Comparison of ENCODE assay signal across 18 cellular contexts in the genomic region with DNA sequence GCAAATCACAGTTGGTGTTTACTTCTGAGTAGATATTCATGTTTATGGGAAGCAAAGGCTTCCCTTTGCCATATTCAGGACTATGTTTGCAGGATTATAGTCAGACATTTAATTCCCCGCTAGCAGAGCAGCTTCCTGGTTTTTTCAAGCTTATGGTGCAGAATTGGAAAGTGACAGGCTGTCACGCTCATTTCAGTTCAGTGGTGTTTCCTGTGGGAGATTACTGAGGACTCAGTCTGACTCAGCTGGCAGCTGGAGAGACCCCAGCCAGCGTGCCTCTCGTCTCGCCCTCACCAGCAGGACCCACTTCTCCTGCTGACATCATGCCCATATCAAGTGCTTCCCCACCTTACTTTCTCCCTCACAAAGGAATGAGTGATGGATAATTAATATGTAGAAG.
DNase-seq lines count a peak whose midpoint lies in the region; ATAC-seq and TF ChIP-seq lines count a peak whose summit lies in the region.
"Had no signal": no experiment of that assay in that cellular context is flagged by ENCODE, and none has a peak within 500 bp of the region (broad histone marks: within the 10 kb centered on the region; RNA-seq: fewer than 3 reads in every experiment).

No MANE protein-coding gene starts in this region.

- peaks cover 3% of the 10 kb centered on the region for H3K79me2 ChIP-seq in neural cell (replicated peaks; ENCODE audit: insufficient read depth, low read length)

- no peak overlapping the region for H2AFZ ChIP-seq in neural cell (ENCODE audit: low read depth, low read length)
- H2AFZ ChIP-seq: GM23248 had no signal

- peak overlapping the region; percentile 61 for H3K27ac ChIP-seq in neural cell (ENCODE audit: low read length)
- H3K27ac ChIP-seq: BLaER1 treated with 17β-estradiol and CSF1 and Interleukin-3, amounts not matched to agents 10 nM and 100 nM; GM23248 had no signal

- peak overlapping the region; percentile 14 for H3K9ac ChIP-seq in neural cell (ENCODE audit: low read length)
- H3K9ac ChIP-seq: BLaER1 treated with 17β-estradiol and CSF1 and Interleukin-3, amounts not matched to agents 10 nM and 100 nM; GM23248 had no signal

- H3K9me2 ChIP-seq in neural cell (ENCODE audit: insufficient read depth, low read length): no peaks in the 10 kb centered on the region

- peak overlapping the region; percentile 14 for H3K4me3 ChIP-seq in neural cell (ENCODE audit: low read length)
- H3K4me3 ChIP-seq: BLaER1 treated with 17β-estradiol and CSF1 and Interleukin-3, amounts not matched to agents 10 nM and 100 nM; GM23248 had no signal

- H3F3A ChIP-seq in neural cell (ENCODE audit: insufficient read depth, low read length, poor library complexity, severe bottlenecking): peaks cover 5% of the 10 kb centered on the region

- peak; percentile 9 for DNase-seq in NCI-H345 (lab: John Stamatoyannopoulos, UW)
- no peak for DNase-seq in NCI-H345 treated with DMSO at 0.1 percent for 48 hours (lab: John Stamatoyannopoulos, UW; ENCODE audit: unreplicated experiment)
- DNase-seq in NCI-H69 (lab: John Stamatoyannopoulos, UW): peak; percentile 71
- peak; percentile 38 for DNase-seq in astrocyte of the hippocampus (ENCODE audit: low read depth, low spot score)
- DNase-seq in activated CD8-positive, alpha-beta memory T cell treated with anti-CD3 and anti-CD28 coated beads for 24 hours: no peak
- DNase-seq: BE2C; CD4-positive, alpha-beta T cell; CD8-positive, alpha-beta memory T cell; DMS 273 treated with DMSO at 0.1 percent for 48 hours; DND-41; GM23248; H9; HFFc6 had no signal

- no peak overlapping the region for H3K4me2 ChIP-seq in neural cell (ENCODE audit: low read length)

- H3K36me3 ChIP-seq in neural cell (ENCODE audit: insufficient read depth, low read length): no peaks in the 10 kb centered on the region
- H3K36me3 ChIP-seq: BE2C; BLaER1 treated with 17β-estradiol and CSF1 and Interleukin-3, amounts not matched to agents 10 nM and 100 nM had no signal

- TF ChIP-seq EP300 in neural cell (conservative IDR thresholded peaks at IDR 0.05; ENCODE audit: poor library complexity, severe bottlenecking): peak; percentile 47

- TF ChIP-seq CTCF in neural cell (IDR thresholded peaks at IDR 0.05; ENCODE audit: poor library complexity, severe bottlenecking): no peak

- no peak for TF ChIP-seq RAD21 in neural cell (conservative IDR thresholded peaks at IDR 0.05)

- no peaks in the 10 kb centered on the region for H3K9me3 ChIP-seq in neural cell (ENCODE audit: low read length)
- H3K9me3 ChIP-seq: BE2C had no signal

- no peak for ATAC-seq in HG03196 (IDR thresholded peaks at IDR 0.05; ENCODE audit: unreplicated experiment)
- ATAC-seq in GM18520 (IDR thresholded peaks at IDR 0.05; ENCODE audit: unreplicated experiment): no peak
- ATAC-seq: HCT116 had no signal

- H3K27me3 ChIP-seq in neural cell (ENCODE audit: insufficient read depth, low read depth, low read length): no peaks in the 10 kb centered on the region
- H3K27me3 ChIP-seq: BE2C; BLaER1 treated with 17β-estradiol and CSF1 and Interleukin-3, amounts not matched to agents 10 nM and 100 nM had no signal

- no peaks in the 10 kb centered on the region for H4K20me1 ChIP-seq in neural cell (ENCODE audit: insufficient read depth)
- H4K20me1 ChIP-seq: BLaER1 treated with 17β-estradiol and CSF1 and Interleukin-3, amounts not matched to agents 10 nM and 100 nM had no signal

TF ChIP-seq in neural cell, 6 proteins besides CTCF, POLR2A, EP300 and RAD21:
- peak; percentile 64 for TF ChIP-seq POLR2AphosphoS5 (IDR thresholded peaks at IDR 0.05)
- no peak for TF ChIP-seq TAF1 (IDR thresholded peaks at IDR 0.05; ENCODE audit: low read depth)
- TF ChIP-seq, protein P1, sequence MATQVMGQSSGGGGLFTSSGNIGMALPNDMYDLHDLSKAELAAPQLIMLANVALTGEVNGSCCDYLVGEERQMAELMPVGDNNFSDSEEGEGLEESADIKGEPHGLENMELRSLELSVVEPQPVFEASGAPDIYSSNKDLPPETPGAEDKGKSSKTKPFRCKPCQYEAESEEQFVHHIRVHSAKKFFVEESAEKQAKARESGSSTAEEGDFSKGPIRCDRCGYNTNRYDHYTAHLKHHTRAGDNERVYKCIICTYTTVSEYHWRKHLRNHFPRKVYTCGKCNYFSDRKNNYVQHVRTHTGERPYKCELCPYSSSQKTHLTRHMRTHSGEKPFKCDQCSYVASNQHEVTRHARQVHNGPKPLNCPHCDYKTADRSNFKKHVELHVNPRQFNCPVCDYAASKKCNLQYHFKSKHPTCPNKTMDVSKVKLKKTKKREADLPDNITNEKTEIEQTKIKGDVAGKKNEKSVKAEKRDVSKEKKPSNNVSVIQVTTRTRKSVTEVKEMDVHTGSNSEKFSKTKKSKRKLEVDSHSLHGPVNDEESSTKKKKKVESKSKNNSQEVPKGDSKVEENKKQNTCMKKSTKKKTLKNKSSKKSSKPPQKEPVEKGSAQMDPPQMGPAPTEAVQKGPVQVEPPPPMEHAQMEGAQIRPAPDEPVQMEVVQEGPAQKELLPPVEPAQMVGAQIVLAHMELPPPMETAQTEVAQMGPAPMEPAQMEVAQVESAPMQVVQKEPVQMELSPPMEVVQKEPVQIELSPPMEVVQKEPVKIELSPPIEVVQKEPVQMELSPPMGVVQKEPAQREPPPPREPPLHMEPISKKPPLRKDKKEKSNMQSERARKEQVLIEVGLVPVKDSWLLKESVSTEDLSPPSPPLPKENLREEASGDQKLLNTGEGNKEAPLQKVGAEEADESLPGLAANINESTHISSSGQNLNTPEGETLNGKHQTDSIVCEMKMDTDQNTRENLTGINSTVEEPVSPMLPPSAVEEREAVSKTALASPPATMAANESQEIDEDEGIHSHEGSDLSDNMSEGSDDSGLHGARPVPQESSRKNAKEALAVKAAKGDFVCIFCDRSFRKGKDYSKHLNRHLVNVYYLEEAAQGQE (IDR thresholded peaks at IDR 0.05; ENCODE audit: borderline replicate concordance): no peak

Comparison
In these comparisons a context has a peak if more than half of its experiments do, and no peak if none do; other contexts are left out.
1. DNase-seq: peak in NCI-H345 (single experiment), NCI-H69 (single experiment) and astrocyte of the hippocampus (single experiment); none in NCI-H345 treated with DMSO at 0.1 percent for 48 hours (single experiment) and activated CD8-positive, alpha-beta memory T cell treated with anti-CD3 and anti-CD28 coated beads for 24 hours (single experiment).